In genomic region chr18:26091047-26091630, GRCh38 we compare ENCODE assay signal across 8 cellular contexts. TPM values are rescaled to one million over a fixed set of nuclear protein-coding genes. Genes with fewer than 3 reads are reported as not detected.
A peak's percentile ranks its signal among the peaks of the same experiment; 100 is the strongest.
DNase-seq lines count a peak whose midpoint lies in the region; ATAC-seq and TF ChIP-seq lines count a peak whose summit lies in the region.

No MANE protein-coding gene starts in this region.

- POLR2A ChIA-PET in T-cell (lab: Charles Lee) = no interaction called here

- no peaks in the 10 kb centered on the region for H3K9me3 Mint-ChIP-seq in T-cell
- H3K9me3 Mint-ChIP-seq in nephron progenitor cell = peaks cover under 1% of the 10 kb centered on the region

- H3K27me3 Mint-ChIP-seq in T-cell (no peaks in the 10 kb centered on the region), nephron progenitor cell (ENCODE audit: low read depth, poor library complexity) (peaks cover 3% of the 10 kb centered on the region)

- H3K4me3 Mint-ChIP-seq in T-cell (peak overlapping the region; percentile 91 to 96 (median 94)), nephron progenitor cell (peak overlapping the region; percentile 97)

- CTCF ChIA-PET in T-cell (lab: Charles Lee) = no interaction called here

- peak overlapping the region; percentile 94 for H3K4me3 ChIP-seq in epithelial cell of proximal tubule (ENCODE audit: low read depth, low read length)

- H3K27ac Mint-ChIP-seq in T-cell (peak overlapping the region; percentile 95 to 96), nephron progenitor cell (peak overlapping the region; percentile 99)

- ATAC-seq in GM21390 (IDR thresholded peaks at IDR 0.05; ENCODE audit: unreplicated experiment) (peak; percentile 43), HG03575 (IDR thresholded peaks at IDR 0.05; ENCODE audit: extremely low read depth, insufficient number of reproducible peaks, low FRiP score, unreplicated experiment) (peak; percentile 21), T-cell (replicated peaks in 1 of 4) (peak; percentile 38 to 50 (median 46))

- peaks cover 7% of the 10 kb centered on the region for H3K36me3 Mint-ChIP-seq in T-cell
- peaks cover 9% of the 10 kb centered on the region for H3K36me3 Mint-ChIP-seq in nephron progenitor cell (ENCODE audit: low read depth)

- TF ChIP-seq CTCF in GM10266 (IDR thresholded peaks at IDR 0.05; ENCODE audit: control insufficient read depth, insufficient read depth, low read depth, missing control alignments) (no peak), epithelial cell of proximal tubule (conservative IDR thresholded peaks at IDR 0.05; ENCODE audit: low read depth, low read length) (no peak), nephron progenitor cell (IDR thresholded peaks at IDR 0.05) (no peak)

- DNase-seq in GM10266 (ENCODE audit: extremely low spot score) (peak; percentile 69), T-cell (peak in 2 of 34 experiments; percentile 12 to 37), epithelial cell of proximal tubule (ENCODE audit: low read depth) (no peak), nephron progenitor cell (no peak), ecto neural progenitor cell (ENCODE audit: low spot score) (no peak), D341Med (ENCODE audit: low spot score) (no peak)

- peaks cover 36 to 40% (median 37%) of the 10 kb centered on the region in 3 donors for H3K4me1 Mint-ChIP-seq in T-cell
- H3K4me1 Mint-ChIP-seq in nephron progenitor cell = peaks cover 33% of the 10 kb centered on the region

RNA-seq across cellular contexts. Expression of gene SS18, which starts 0.7 kb away (rescaled TPM):
- 10 to 100 TPM; 58.3 to 79.2 (median 67.3) TPM for total RNA-seq in T-cell
- total RNA-seq in epithelial cell of proximal tubule = 96.2 and 234 TPM in 2 replicates

RNA-seq across cellular contexts. Expression of gene PSMA8, which starts 42.5 kb away (rescaled TPM):
- under 1 TPM; 0.23 to 0.83 (median 0.35) TPM for total RNA-seq in T-cell
- not detected in 2 replicates for total RNA-seq in epithelial cell of proximal tubule
